8 cellular contexts compared by ENCODE assay signal in genomic region chr3:170180107-170180951, GRCh38. TPM values are rescaled to one million over a fixed set of nuclear protein-coding genes. Genes with fewer than 3 reads are reported as not detected.
A peak's percentile ranks its signal among the peaks of the same experiment; 100 is the strongest.
DNase-seq lines count a peak whose midpoint lies in the region; ATAC-seq, FAIRE-seq and TF ChIP-seq lines count a peak whose summit lies in the region.

No MANE protein-coding gene starts in this region.

- H3K27ac Mint-ChIP-seq in activated naive CD4-positive, alpha-beta T cell treated with anti-CD3 and anti-CD28 coated beads for 36 hours, result peak overlapping the region; percentile 100

- no peak for TF ChIP-seq RAD21 in HepG2 (CRISPR knock-in tag; IDR thresholded peaks at IDR 0.05)

- TF ChIP-seq EP300 in HepG2 (IDR thresholded peaks at IDR 0.05; ENCODE audit: low read depth in 2 of 2, low read length in 2 of 2) (no peak), HepG2 (CRISPR knock-in tag; IDR thresholded peaks at IDR 0.05; ENCODE audit: borderline replicate concordance) (no peak)

- peaks cover 27% of the 10 kb centered on the region for H3K4me1 Mint-ChIP-seq in activated naive CD4-positive, alpha-beta T cell treated with anti-CD3 and anti-CD28 coated beads for 36 hours (ENCODE audit: low read depth)

- peaks cover 28% of the 10 kb centered on the region for H3K4me1 ChIP-seq in HepG2 (ENCODE audit: insufficient read depth, low read length)
- peaks cover 7% of the 10 kb centered on the region for H3K4me1 ChIP-seq in testis

- H3K4me3 ChIP-seq in cardiac fibroblast (replicated peaks in 1 of 2; ENCODE audit: low read depth in 2 of 2, low read length in 2 of 2), result peak overlapping the region; percentile 76 to 99
- H3K4me3 ChIP-seq in HepG2 (replicated peaks in 1 of 3; ENCODE audit: insufficient read depth in 1 of 3, low read depth in 2 of 3, low read length in 3 of 3), result peak overlapping the region; percentile 87 to 99 (median 98)
- H3K4me3 ChIP-seq in testis, result peak overlapping the region; percentile 95 to 99

- H3K36me3 Mint-ChIP-seq in activated naive CD4-positive, alpha-beta T cell treated with anti-CD3 and anti-CD28 coated beads for 36 hours (ENCODE audit: low read depth), result peaks cover 36% of the 10 kb centered on the region

- H2AFZ ChIP-seq in HepG2 (ENCODE audit: low read length), result no peak overlapping the region

- peak overlapping the region; percentile 92 for H3K4me2 ChIP-seq in HepG2 (ENCODE audit: low read depth, low read length)

- H3K4me3 Mint-ChIP-seq in activated naive CD4-positive, alpha-beta T cell treated with anti-CD3 and anti-CD28 coated beads for 36 hours, result peak overlapping the region; percentile 97

- POLR2A ChIA-PET in HepG2 (lab: Yijun Ruan, JAX), result interaction anchor here (0.5 to 0.9 kb wide), 5 partner anchors 16 to 177 kb away, joined by 3 to 4 read pairs (median 3); no protein-coding TSS in a partner anchor

- TF ChIP-seq CTCF in cardiac fibroblast (IDR thresholded peaks at IDR 0.05; ENCODE audit: low read depth, low read length) (no peak), HepG2 (CRISPR knock-in tag; IDR thresholded peaks at IDR 0.05) (no peak), testis (IDR thresholded peaks at IDR 0.05) (no peak)

- TF ChIP-seq POLR2A in HepG2 (IDR thresholded peaks at IDR 0.05; ENCODE audit: insufficient read depth in 1 of 2, low read depth in 2 of 2, low read length in 2 of 2), result peak in 1 of 2 experiments; percentile 4; a peak in 1 of 4 replicates
- no peak for TF ChIP-seq POLR2A in testis (IDR thresholded peaks at IDR 0.05)

- no peaks in the 10 kb centered on the region for H3K9me3 Mint-ChIP-seq in activated naive CD4-positive, alpha-beta T cell treated with anti-CD3 and anti-CD28 coated beads for 36 hours

- 5% methylated on average over 16 of the region's 16 CpGs for WGBS in HepG2 (ENCODE audit: low lambda C conversion rate)
- 9 to 10% methylated on average over 16 of the region's 16 CpGs for WGBS in testis, 2 donors

- H3K36me3 ChIP-seq in HepG2 (replicated peaks in 1 of 2; ENCODE audit: control insufficient read depth in 1 of 2, insufficient read depth in 2 of 2, low read length in 2 of 2) (peaks cover 0 to 24% of the 10 kb centered on the region in 2 experiments; a peak in 4 of 5 replicates), testis (ENCODE audit: low read depth, missing control alignments) (peaks cover 3% of the 10 kb centered on the region)

- no peaks in the 10 kb centered on the region for H3K27me3 Mint-ChIP-seq in activated naive CD4-positive, alpha-beta T cell treated with anti-CD3 and anti-CD28 coated beads for 36 hours (ENCODE audit: low read depth)

- intact Hi-C loops in activated naive CD4-positive, alpha-beta T cell treated with anti-CD3 and anti-CD28 coated beads for 36 hours (cut with micrococcal nuclease), result loop anchor here (1.0 to 2.0 kb wide), 5 partner anchors 36 to 368 kb away; partner anchors contain the start of genes LRRC34, LRRIQ4 and SEC62
- intact Hi-C loops in HepG2 (cut with micrococcal nuclease; ENCODE audit: unreplicated experiment) (loop anchor here (2.0 kb wide), 2 partner anchors 42 to 176 kb away; partner anchors contain the start of genes PRKCI and SKIL), testis (cut with DNase I; ENCODE audit: low total_unique reads) (no loop called here)

- H4K20me1 ChIP-seq in HepG2 (ENCODE audit: insufficient read depth, low read length), result no peaks in the 10 kb centered on the region

- H3K9ac ChIP-seq in HepG2 (ENCODE audit: insufficient read depth, low read depth, low read length), result peak overlapping the region; percentile 91

- TSS peak; percentile 65 for BruUV-seq in HepG2 (replicated peaks; lab: Mats Ljungman, UMichigan)

- H3K27me3 ChIP-seq in HepG2 (ENCODE audit: control insufficient read depth in 1 of 2, insufficient read depth in 2 of 2, low read length in 2 of 2), result no peaks in the 10 kb centered on the region; a peak in 1 of 5 replicates
- no peaks in the 10 kb centered on the region for H3K27me3 ChIP-seq in testis

- H3K27ac ChIP-seq in HepG2 (ENCODE audit: extremely low read length, insufficient read depth, low read length) (peak overlapping the region; percentile 78), testis (peak overlapping the region; percentile 94 to 99)

- CTCF ChIA-PET in activated naive CD4-positive, alpha-beta T cell treated with anti-CD3 and anti-CD28 coated beads for 36 hours (lab: Charles Lee), result interaction anchor here (0.6 to 1.2 kb wide), 5 partner anchors 9 to 315 kb away, joined by 3 to 4 read pairs (median 3); no protein-coding TSS in a partner anchor
- CTCF ChIA-PET in HepG2 (lab: Yijun Ruan, JAX; ENCODE audit: low intra/inter-chr PET ratio, low total read pairs), result no interaction called here

- in situ Hi-C loops in HepG2 (cut with HindIII; ENCODE audit: extremely low pct_ligation_motif_present, low pct_unique_long_range_greater_than_20kb), result no loop called here

- peak; percentile 26 for DNase-seq in activated naive CD4-positive, alpha-beta T cell treated with anti-CD3 and anti-CD28 coated beads for 36 hours
- DNase-seq in activated naive CD4-positive, alpha-beta T cell treated with anti-CD3 and anti-CD28 coated beads, Interleukin-2, amount 50 U/mL, for 16 hours, result no peak
- DNase-seq in NOMO-1 treated with dmso at 0.1 percent for 144 hours (lab: John Stamatoyannopoulos, UW; ENCODE audit: unreplicated experiment) (peak; percentile 27), cardiac fibroblast (ENCODE audit: low read depth in 2 of 2) (peak; percentile 31 to 33), HepG2 (ENCODE audit: low spot score) (no peak), testis (no peak), NCI-H2029 treated with DMSO at 0.1 percent for 48 hours (lab: John Stamatoyannopoulos, UW) (no peak)

- no peak for FAIRE-seq in HepG2 (lab: Jason Lieb, UNC)

- ATAC-seq in HG02798 (IDR thresholded peaks at IDR 0.05; ENCODE audit: poor library complexity, unreplicated experiment) (peak; percentile 19), HepG2 (peak; percentile 34)

- peaks cover 35% of the 10 kb centered on the region for H3K79me2 ChIP-seq in HepG2 (ENCODE audit: insufficient read depth, low read length)

- H3K9me3 ChIP-seq in HepG2 (ENCODE audit: low read length) (no peaks in the 10 kb centered on the region), testis (no peaks in the 10 kb centered on the region)

RNA-seq across cellular contexts. Expression of gene PHC3, which starts 1.2 kb away (rescaled TPM):
- 10 to 100 TPM; 48.7 to 50.4 TPM for total RNA-seq in activated naive CD4-positive, alpha-beta T cell treated with anti-CD3 and anti-CD28 coated beads for 36 hours
- 16.5 and 24.1 TPM in 2 replicates for total RNA-seq in HepG2 (2016; rRNA removed; fragmentation: Illumina TruSeq; extraction: Trizol)
- 83.1 and 87.8 TPM in 2 replicates for total RNA-seq in HepG2 (2016; cell fraction: cytosol; rRNA removed; fragmentation: Illumina TruSeq; extraction: Trizol; ENCODE audit: low read depth)
- total RNA-seq in HepG2 (2016; cell fraction: insoluble cytoplasmic fraction; rRNA removed; fragmentation: Illumina TruSeq; extraction: Trizol), result 15.1 and 19.9 TPM in 2 replicates
- 17.9 and 22.5 TPM in 2 replicates for total RNA-seq in HepG2 (2016; cell fraction: membrane; rRNA removed; fragmentation: Illumina TruSeq; extraction: Trizol)
- 45.6 and 47.3 TPM in 2 replicates for total RNA-seq in HepG2 (2016; cell fraction: nucleus; rRNA removed; fragmentation: Illumina TruSeq; extraction: Trizol)
- polyA plus RNA-seq in HepG2 (2011; rRNA removed), result 42.9 and 49.0 TPM in 2 replicates
- 18.5 and 21.7 TPM in 2 replicates for polyA plus RNA-seq in HepG2 (2011; cell fraction: cytosol; rRNA removed)
- polyA plus RNA-seq in HepG2 (2011; cell fraction: nucleus; rRNA removed), result 64.0 and 65.6 TPM in 2 replicates
- 12.8 and 14.1 TPM in 2 replicates for polyA plus RNA-seq in HepG2 (2012)
- polyA plus RNA-seq in HepG2 (2016; cell fraction: cytosol; fragmentation: Illumina TruSeq; extraction: Trizol; ENCODE audit: low read depth), result 0.53 and 0.69 TPM in 2 replicates
- polyA plus RNA-seq in HepG2 (2016; cell fraction: insoluble cytoplasmic fraction; fragmentation: Illumina TruSeq; extraction: Trizol; ENCODE audit: low read depth), result 6.1 and 6.6 TPM in 2 replicates
- 0.78 TPM in 2 replicates for polyA plus RNA-seq in HepG2 (2016; cell fraction: membrane; fragmentation: Illumina TruSeq; extraction: Trizol; ENCODE audit: low read depth)
- polyA plus RNA-seq in HepG2 (2016; cell fraction: nucleus; fragmentation: Illumina TruSeq; extraction: Trizol; ENCODE audit: insufficient read depth, low read depth), result 21.1 and 24.6 TPM in 2 replicates
- 193 and 376 TPM in 2 replicates for polyA minus RNA-seq in HepG2 (2011; rRNA and poly(A)+ RNA removed; ENCODE audit: low replicate concordance)
- 15.6 and 17.5 TPM in 2 replicates for polyA minus RNA-seq in HepG2 (2011; cell fraction: cytosol; rRNA and poly(A)+ RNA removed)
- polyA minus RNA-seq in HepG2 (2011; cell fraction: nucleus; rRNA and poly(A)+ RNA removed), result 86.4 and 113 TPM in 2 replicates
- total RNA-seq in testis, result 10 to 100 TPM; 93.5 to 96.1 TPM
- 24.8 TPM for polyA plus RNA-seq in testis (ENCODE audit: insufficient read depth, low read depth, low replicate concordance)

RNA-seq across cellular contexts. Expression of gene PRKCI, which starts 41.9 kb away (rescaled TPM):
- 10 to 100 TPM; 20.8 to 23.0 TPM for total RNA-seq in activated naive CD4-positive, alpha-beta T cell treated with anti-CD3 and anti-CD28 coated beads for 36 hours
- total RNA-seq in HepG2 (2016; rRNA removed; fragmentation: Illumina TruSeq; extraction: Trizol) (30.4 and 39.1 TPM in 2 replicates), testis (100 to 1,000 TPM in 1 of 2 donors, 10 to 100 TPM in 1; 96.5 to 100 TPM)
- total RNA-seq in HepG2 (2016; cell fraction: cytosol; rRNA removed; fragmentation: Illumina TruSeq; extraction: Trizol; ENCODE audit: low read depth), result 11.6 and 12.0 TPM in 2 replicates
- 29.9 and 42.0 TPM in 2 replicates for total RNA-seq in HepG2 (2016; cell fraction: insoluble cytoplasmic fraction; rRNA removed; fragmentation: Illumina TruSeq; extraction: Trizol)
- 13.7 and 15.0 TPM in 2 replicates for total RNA-seq in HepG2 (2016; cell fraction: membrane; rRNA removed; fragmentation: Illumina TruSeq; extraction: Trizol)
- total RNA-seq in HepG2 (2016; cell fraction: nucleus; rRNA removed; fragmentation: Illumina TruSeq; extraction: Trizol), result 19.8 and 28.5 TPM in 2 replicates
- polyA plus RNA-seq in HepG2 (2011; rRNA removed) (11.7 and 17.2 TPM in 2 replicates), testis (ENCODE audit: insufficient read depth, low read depth, low replicate concordance) (25.6 TPM)
- 6.2 and 9.0 TPM in 2 replicates for polyA plus RNA-seq in HepG2 (2011; cell fraction: cytosol; rRNA removed)
- 5.0 and 9.3 TPM in 2 replicates for polyA plus RNA-seq in HepG2 (2011; cell fraction: nucleus; rRNA removed)
- 12.9 and 22.8 TPM in 2 replicates for polyA plus RNA-seq in HepG2 (2012)
- 2.5 and 3.2 TPM in 2 replicates for polyA plus RNA-seq in HepG2 (2016; cell fraction: cytosol; fragmentation: Illumina TruSeq; extraction: Trizol; ENCODE audit: low read depth)
- polyA plus RNA-seq in HepG2 (2016; cell fraction: insoluble cytoplasmic fraction; fragmentation: Illumina TruSeq; extraction: Trizol; ENCODE audit: low read depth), result 29.3 and 31.7 TPM in 2 replicates
- polyA plus RNA-seq in HepG2 (2016; cell fraction: membrane; fragmentation: Illumina TruSeq; extraction: Trizol; ENCODE audit: low read depth), result 5.4 and 6.7 TPM in 2 replicates
- 25.1 and 26.3 TPM in 2 replicates for polyA plus RNA-seq in HepG2 (2016; cell fraction: nucleus; fragmentation: Illumina TruSeq; extraction: Trizol; ENCODE audit: insufficient read depth, low read depth)
- 14.9 and 45.3 TPM in 2 replicates for polyA minus RNA-seq in HepG2 (2011; rRNA and poly(A)+ RNA removed; ENCODE audit: low replicate concordance)
- 20.2 and 22.9 TPM in 2 replicates for polyA minus RNA-seq in HepG2 (2011; cell fraction: cytosol; rRNA and poly(A)+ RNA removed)
- polyA minus RNA-seq in HepG2 (2011; cell fraction: nucleus; rRNA and poly(A)+ RNA removed), result 34.5 and 41.0 TPM in 2 replicates

Comparison
In these comparisons a context has a peak if more than half of its experiments do, and no peak if none do; other contexts are left out.
1. DNase-seq: peak in activated naive CD4-positive, alpha-beta T cell treated with anti-CD3 and anti-CD28 coated beads for 36 hours (single experiment), NOMO-1 treated with dmso at 0.1 percent for 144 hours (single experiment) and cardiac fibroblast (2 of 2); none in activated naive CD4-positive, alpha-beta T cell treated with anti-CD3 and anti-CD28 coated beads, Interleukin-2, amount 50 U/mL, for 16 hours (single experiment), HepG2 (single experiment), testis (single experiment) and NCI-H2029 treated with DMSO at 0.1 percent for 48 hours (single experiment).
2. Peak in every context shown above with its lines, with median percentiles within 50 percentile points of each other: H3K4me3 ChIP-seq.